Comparison of ENCODE assay signal across 15 cellular contexts in the genomic region with DNA sequence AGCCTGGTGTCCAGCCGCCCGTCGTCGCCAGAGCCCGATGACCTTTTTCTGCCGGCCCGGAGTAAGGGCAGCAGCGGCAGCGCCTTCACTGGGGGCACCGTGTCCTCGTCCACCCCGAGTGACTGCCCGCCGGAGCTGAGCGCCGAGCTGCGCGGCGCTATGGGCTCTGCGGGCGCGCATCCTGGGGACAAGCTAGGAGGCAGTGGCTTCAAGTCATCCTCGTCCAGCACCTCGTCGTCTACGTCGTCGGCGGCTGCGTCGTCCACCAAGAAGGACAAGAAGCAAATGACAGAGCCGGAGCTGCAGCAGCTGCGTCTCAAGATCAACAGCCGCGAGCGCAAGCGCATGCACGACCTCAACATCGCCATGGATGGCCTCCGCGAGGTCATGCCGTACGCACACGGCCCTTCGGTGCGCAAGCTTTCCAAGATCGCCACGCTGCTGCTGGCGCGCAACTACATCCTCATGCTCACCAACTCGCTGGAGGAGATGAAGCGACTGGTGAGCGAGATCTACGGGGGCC. TPM values are rescaled to one million over a fixed set of nuclear protein-coding genes. Genes with fewer than 3 reads are reported as not detected.
DNase-seq lines count a peak whose midpoint lies in the region; ATAC-seq, FAIRE-seq and TF ChIP-seq lines count a peak whose summit lies in the region.
"Had no signal": no experiment of that assay in that cellular context is flagged by ENCODE, and none has a peak within 500 bp of the region (broad histone marks: within the 10 kb centered on the region; RNA-seq: fewer than 3 reads in every experiment).

No MANE protein-coding gene starts in this region.

- H3K4me3 Mint-ChIP-seq in CD14-positive monocyte = peak overlapping the region; percentile 75 to 87
- peak overlapping the region in 8 of 10 donors; percentile 15 to 76 (median 56) for H3K4me3 Mint-ChIP-seq in naive thymus-derived CD8-positive, alpha-beta T cell

- H3K79me2 ChIP-seq in GM23248 (ENCODE audit: insufficient read depth) (no peaks in the 10 kb centered on the region), K562 (ENCODE audit: control insufficient read depth, insufficient read depth, low read length) (no peaks in the 10 kb centered on the region)

- H4K20me1 ChIP-seq in GM23248 (ENCODE audit: insufficient read depth) = no peaks in the 10 kb centered on the region
- H4K20me1 ChIP-seq in K562 (replicated peaks; ENCODE audit: control insufficient read depth, insufficient read depth, low read length) = peaks cover 8% of the 10 kb centered on the region; the same call in 1 of the 2 replicates

- no peak overlapping the region for H2AFZ ChIP-seq in GM23248
- H2AFZ ChIP-seq in K562 (ENCODE audit: low read depth, low read length) = no peak overlapping the region

- H3K4me1 ChIP-seq in GM23248 (ENCODE audit: insufficient read depth) (no peaks in the 10 kb centered on the region), K562 (replicated peaks in 1 of 2; ENCODE audit: control insufficient read depth in 2 of 2, insufficient read depth in 2 of 2, low read length in 2 of 2) (peaks cover 0 to 14% of the 10 kb centered on the region in 2 experiments; a peak in 1 of 5 replicates)

- H3K4me2 ChIP-seq in GM23248 (ENCODE audit: unreplicated experiment) (no peak overlapping the region), K562 (ENCODE audit: insufficient read depth, low read length) (no peak overlapping the region)

- no peak for TF ChIP-seq EP300 in K562 (IDR thresholded peaks at IDR 0.05; ENCODE audit: low read length)

- no peak overlapping the region for H3K27ac ChIP-seq in GM23248
- H3K27ac ChIP-seq in K562 (ENCODE audit: extremely low read depth, low read depth, low read length) = no peak overlapping the region
- H3K27ac ChIP-seq: heart left ventricle had no signal

- intact Hi-C loops in CD14-positive monocyte (cut with micrococcal nuclease) = loop anchor here (5.0 to 10.0 kb wide), 2 partner anchors 45 to 168 kb away; a partner anchor contains a TSS
- intact Hi-C loops in K562 (cut with micrococcal nuclease) = no loop called here

- peaks cover 72% of the 10 kb centered on the region for H3K4me1 Mint-ChIP-seq in CD14-positive monocyte
- peaks cover 27 to 57% (median 53%) of the 10 kb centered on the region in 4 donors for H3K4me1 Mint-ChIP-seq in naive thymus-derived CD8-positive, alpha-beta T cell

- no peak for TF ChIP-seq CTCF in CD14-positive monocyte (IDR thresholded peaks at IDR 0.05)
- TF ChIP-seq CTCF in K562 (IDR thresholded peaks at IDR 0.05 in 2 of 3, conservative IDR thresholded peaks at IDR 0.05 in 1 of 3; ENCODE audit: insufficient read depth in 2 of 3, low read depth in 1 of 3, low read length in 3 of 3) = no peak

- in situ Hi-C loops in GM23248 (cut with MboI) = no loop called here
- in situ Hi-C loops in K562 (cut with MboI) = no loop called here

- H3F3A ChIP-seq in GM23248 (ENCODE audit: insufficient read depth) = no peaks in the 10 kb centered on the region

- ATAC-seq in K562 (no peak), GM19452 (IDR thresholded peaks at IDR 0.05; ENCODE audit: unreplicated experiment) (no peak)
- ATAC-seq in naive thymus-derived CD8-positive, alpha-beta T cell = no peak
- ATAC-seq: heart left ventricle had no signal

- H3K4me3 ChIP-seq in GM23248 (no peak overlapping the region), K562 (no peak overlapping the region)

- DNase-seq in CD14-positive monocyte (ENCODE audit: low spot score) (no peak), GM23248 (peak; percentile 32), K562 (ENCODE audit: extremely low read depth in 1 of 4, low spot score in 3 of 4) (no peak), HPDE6-E6E7 (ENCODE audit: extremely low spot score) (no peak), NCI-H2227 (lab: John Stamatoyannopoulos, UW; ENCODE audit: unreplicated experiment) (no peak), foreskin melanocyte (no peak)
- DNase-seq in naive thymus-derived CD8-positive, alpha-beta T cell = no peak
- DNase-seq: DMS153, heart left ventricle, NCI-H1092 treated with DMSO at 0.1 percent for 48 hours, small intestine had no signal

- BruUV-seq in K562 (replicated peaks; lab: Mats Ljungman, UMichigan) = no TSS peak

- peaks cover 0 to 51% (median 39%) of the 10 kb centered on the region in 7 donors for H3K9me3 Mint-ChIP-seq in CD14-positive monocyte
- H3K9me3 Mint-ChIP-seq in naive thymus-derived CD8-positive, alpha-beta T cell = peaks cover 0 to 2% (median 0%) of the 10 kb centered on the region in 9 donors
- H3K9me3 Mint-ChIP-seq: mesothelial cell of epicardium had no signal

- TF ChIP-seq RAD21 in K562 (CRISPR knock-in tag; conservative IDR thresholded peaks at IDR 0.05 in 1 of 2, IDR thresholded peaks at IDR 0.05 in 1 of 2) = no peak

- no peaks in the 10 kb centered on the region for H3K9me2 ChIP-seq in GM23248 (ENCODE audit: insufficient read depth)

- peak overlapping the region in 3 of 7 donors; percentile 46 to 59 (median 58) for H3K27ac Mint-ChIP-seq in CD14-positive monocyte
- peak overlapping the region in 1 of 10 donors; percentile 24 for H3K27ac Mint-ChIP-seq in naive thymus-derived CD8-positive, alpha-beta T cell
- H3K27ac Mint-ChIP-seq: mesothelial cell of epicardium had no signal

- no peak overlapping the region for H3K9ac ChIP-seq in GM23248
- no peak overlapping the region for H3K9ac ChIP-seq in K562 (ENCODE audit: insufficient read depth in 1 of 2, low read depth in 2 of 2, low read length in 2 of 2)

- POLR2A ChIA-PET in K562 (lab: Yijun Ruan, JAX) = no interaction called here
- POLR2A ChIA-PET in naive thymus-derived CD8-positive, alpha-beta T cell (lab: Charles Lee) = interaction anchor here (1.4 kb wide), 1 partner anchor 9 kb away, joined by 6 read pairs; no protein-coding TSS in a partner anchor

- H3K36me3 ChIP-seq in GM23248 (ENCODE audit: low read depth) (no peaks in the 10 kb centered on the region), K562 (ENCODE audit: control insufficient read depth, insufficient read depth, low read length) (no peaks in the 10 kb centered on the region)
- H3K36me3 ChIP-seq: heart left ventricle had no signal

- H3K27me3 Mint-ChIP-seq in CD14-positive monocyte (ENCODE audit: low read depth in 3 of 3) = peaks cover 83 to 99% (median 93%) of the 10 kb centered on the region in 3 donors
- H3K27me3 Mint-ChIP-seq in naive thymus-derived CD8-positive, alpha-beta T cell = peaks cover 34 to 93% (median 72%) of the 10 kb centered on the region in 5 donors

- peaks cover 97% of the 10 kb centered on the region for H3K27me3 ChIP-seq in GM23248 (replicated peaks; ENCODE audit: insufficient read depth)
- peaks cover 71 to 90% of the 10 kb centered on the region in 2 experiments for H3K27me3 ChIP-seq in K562 (ENCODE audit: control insufficient read depth in 2 of 2, insufficient read depth in 2 of 2, low read length in 2 of 2)

- H3K9me1 ChIP-seq in K562 (ENCODE audit: control insufficient read depth, insufficient read depth, low read length) = no peaks in the 10 kb centered on the region

- FAIRE-seq in K562 (lab: Jason Lieb, UNC) = no peak
- FAIRE-seq: colon, small intestine had no signal

- H3K9me3 ChIP-seq in GM23248 (ENCODE audit: low read depth) = no peaks in the 10 kb centered on the region
- H3K9me3 ChIP-seq in K562 (replicated peaks; ENCODE audit: control insufficient read depth, insufficient read depth, low read depth, low read length) = no peaks in the 10 kb centered on the region
- H3K9me3 ChIP-seq: heart left ventricle had no signal

- no peak for TF ChIP-seq POLR2A in K562 (conservative IDR thresholded peaks at IDR 0.05)

- H3K36me3 Mint-ChIP-seq in CD14-positive monocyte = peaks cover 42 to 45% of the 10 kb centered on the region in 2 donors
- H3K36me3 Mint-ChIP-seq in naive thymus-derived CD8-positive, alpha-beta T cell = peaks cover 0 to 3% (median 0%) of the 10 kb centered on the region in 3 donors
- H3K36me3 Mint-ChIP-seq: mesothelial cell of epicardium had no signal

- WGBS in GM23248 (ENCODE audit: low coverage in 1 of 2, low lambda C conversion rate in 2 of 2, missing lambda C conversion rate in 2 of 2), 2 experiments = 2 to 3% methylated on average over 52 to 54 of the region's 54 CpGs
- WGBS in K562 (ENCODE audit: insufficient coverage, low coverage, missing lambda C conversion rate) = 60% methylated on average over 50 of the region's 54 CpGs

- CTCF ChIA-PET in K562 (lab: Yijun Ruan, JAX; ENCODE audit: low intra/inter-chr PET ratio) = no interaction called here

RNA-seq across cellular contexts. Expression of a gene that starts 1.2 kb away (rescaled TPM):
- polyA plus RNA-seq in CD14-positive monocyte (not detected), GM23248 (2016; fragmentation: Nextera tagmentation; extraction: Ambion mirVana) (not detected in 2 replicates), K562 (2011; rRNA removed) (not detected in 2 replicates), K562 (2014; fragmentation: Illumina TruSeq; extraction: Trizol) (not detected in 2 replicates), K562 (2014; fragmentation: Nextera tagmentation; extraction: Ambion mirVana) (not detected), K562 (2014; rRNA removed) (not detected in 2 replicates)
- not detected in 2 replicates for total RNA-seq in GM23248 (2014; rRNA removed; shearing (Covaris generic))
- not detected in 2 replicates for total RNA-seq in K562 (2011; cell fraction: chromatin; rRNA removed; ENCODE audit: low replicate concordance)
- not detected in 2 replicates for total RNA-seq in K562 (2011; cell fraction: nucleolus; rRNA removed)
- not detected in 2 replicates for total RNA-seq in K562 (2011; cell fraction: nucleoplasm; rRNA removed)
- total RNA-seq in K562 (2014; rRNA removed) (not detected in 2 replicates), K562 (2014; rRNA removed; fragmentation: Illumina TruSeq; extraction: Trizol) (not detected in 2 replicates), K562 (2015; rRNA removed; fragmentation: Illumina TruSeq; extraction: Trizol) (not detected in 2 replicates), K562 (2021) (not detected in 2 replicates)
- polyA plus RNA-seq in K562 (2011; cell fraction: cytosol; rRNA removed) = not detected in 2 replicates
- not detected in 2 replicates for polyA plus RNA-seq in K562 (2011; cell fraction: nucleus; rRNA removed)
- polyA plus RNA-seq in K562 (2012) = not detected in 2 replicates
- polyA minus RNA-seq in K562 (2011; rRNA and poly(A)+ RNA removed) = not detected in 2 replicates
- polyA minus RNA-seq in K562 (2011; cell fraction: cytosol; rRNA and poly(A)+ RNA removed) = not detected in 2 replicates
- polyA minus RNA-seq in K562 (2011; cell fraction: nucleus; rRNA and poly(A)+ RNA removed) = not detected in 2 replicates
- not detected for total RNA-seq in naive thymus-derived CD8-positive, alpha-beta T cell
- polyA plus RNA-seq in naive thymus-derived CD8-positive, alpha-beta T cell = not detected
- total RNA-seq: heart left ventricle; T-helper 2 cell treated with Interferon-gamma antibody and Interleukin-4, amounts not matched to agents 100 ng/mL and 5 ng/mL, for 36 hours had no signal
- polyA plus RNA-seq: heart left ventricle, small intestine had no signal

RNA-seq across cellular contexts. Expression of a gene that starts 43.0 kb away (rescaled TPM):
- 10 to 100 TPM; 20.0 to 40.7 TPM for polyA plus RNA-seq in CD14-positive monocyte
- total RNA-seq in GM23248 (2014; rRNA removed; shearing (Covaris generic)) = not detected in 2 replicates
- not detected in 2 replicates for polyA plus RNA-seq in GM23248 (2016; fragmentation: Nextera tagmentation; extraction: Ambion mirVana)
- not detected in 2 replicates for total RNA-seq in K562 (2011; cell fraction: chromatin; rRNA removed; ENCODE audit: low replicate concordance)
- not detected in 2 replicates for total RNA-seq in K562 (2011; cell fraction: nucleolus; rRNA removed)
- not detected in 2 replicates for total RNA-seq in K562 (2011; cell fraction: nucleoplasm; rRNA removed)
- not detected in 2 replicates for total RNA-seq in K562 (2014; rRNA removed)
- not detected in 2 replicates for total RNA-seq in K562 (2014; rRNA removed; fragmentation: Illumina TruSeq; extraction: Trizol)
- total RNA-seq in K562 (2015; rRNA removed; fragmentation: Illumina TruSeq; extraction: Trizol) = not detected in 2 replicates
- not detected in 2 replicates for total RNA-seq in K562 (2021)
- not detected in 2 replicates for polyA plus RNA-seq in K562 (2011; rRNA removed)
- polyA plus RNA-seq in K562 (2011; cell fraction: cytosol; rRNA removed) = not detected in 2 replicates
- not detected in 2 replicates for polyA plus RNA-seq in K562 (2011; cell fraction: nucleus; rRNA removed)
- not detected in 2 replicates for polyA plus RNA-seq in K562 (2012)
- not detected in 2 replicates for polyA plus RNA-seq in K562 (2014; fragmentation: Illumina TruSeq; extraction: Trizol)
- polyA plus RNA-seq in K562 (2014; fragmentation: Nextera tagmentation; extraction: Ambion mirVana) = not detected
- not detected in 2 replicates for polyA plus RNA-seq in K562 (2014; rRNA removed)
- not detected in 2 replicates for polyA minus RNA-seq in K562 (2011; rRNA and poly(A)+ RNA removed)
- not detected in 2 replicates for polyA minus RNA-seq in K562 (2011; cell fraction: cytosol; rRNA and poly(A)+ RNA removed)
- polyA minus RNA-seq in K562 (2011; cell fraction: nucleus; rRNA and poly(A)+ RNA removed) = not detected in 2 replicates
- not detected for total RNA-seq in naive thymus-derived CD8-positive, alpha-beta T cell
- polyA plus RNA-seq in naive thymus-derived CD8-positive, alpha-beta T cell = not detected
- total RNA-seq: mesothelial cell of epicardium; T-helper 2 cell treated with Interferon-gamma antibody and Interleukin-4, amounts not matched to agents 100 ng/mL and 5 ng/mL, for 36 hours had no signal
- polyA plus RNA-seq: small intestine had no signal

Comparison
In these comparisons a context has a peak if more than half of its experiments do, and no peak if none do; other contexts are left out.
1. RNA of a gene that starts 43.0 kb away (polyA plus RNA-seq): 20.0 to 40.7 TPM in CD14-positive monocyte; not detected in GM23248, not detected in K562 and not detected in naive thymus-derived CD8-positive, alpha-beta T cell; every median in the first group is over 10 times any median in the second.